ENCODE assay signal across 1 cellular context in the genomic region with DNA sequence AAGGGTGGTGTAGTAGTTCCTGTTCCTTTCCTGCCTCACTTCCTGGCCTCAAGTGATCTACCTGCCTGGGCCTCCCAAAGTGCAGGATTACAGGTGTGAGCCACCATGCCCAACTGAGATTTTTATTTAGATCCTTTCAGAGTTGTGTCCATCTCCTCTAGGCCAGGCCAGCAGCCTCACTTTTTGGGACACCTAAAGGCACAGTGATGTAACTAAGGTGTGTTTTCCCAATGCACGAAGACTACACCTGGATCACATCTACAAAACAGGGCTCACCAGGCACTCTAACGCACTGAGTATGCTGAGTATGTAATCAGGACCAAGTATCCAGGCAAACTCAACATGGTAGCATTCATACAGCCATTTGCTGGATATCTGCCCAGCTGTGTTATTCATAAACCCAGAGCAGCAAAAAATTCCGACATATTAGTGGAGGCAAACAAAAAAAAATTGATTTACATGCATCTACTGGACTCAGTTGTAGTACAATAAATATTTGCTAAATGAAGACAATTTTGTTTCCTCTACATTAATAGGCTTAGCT.
TF ChIP-seq lines count a peak whose summit lies in the region.

No MANE protein-coding gene starts in this region.

TF ChIP-seq in HepG2, 621 proteins besides CTCF, POLR2A, EP300 and RAD21:
- TF ChIP-seq, protein P1, sequence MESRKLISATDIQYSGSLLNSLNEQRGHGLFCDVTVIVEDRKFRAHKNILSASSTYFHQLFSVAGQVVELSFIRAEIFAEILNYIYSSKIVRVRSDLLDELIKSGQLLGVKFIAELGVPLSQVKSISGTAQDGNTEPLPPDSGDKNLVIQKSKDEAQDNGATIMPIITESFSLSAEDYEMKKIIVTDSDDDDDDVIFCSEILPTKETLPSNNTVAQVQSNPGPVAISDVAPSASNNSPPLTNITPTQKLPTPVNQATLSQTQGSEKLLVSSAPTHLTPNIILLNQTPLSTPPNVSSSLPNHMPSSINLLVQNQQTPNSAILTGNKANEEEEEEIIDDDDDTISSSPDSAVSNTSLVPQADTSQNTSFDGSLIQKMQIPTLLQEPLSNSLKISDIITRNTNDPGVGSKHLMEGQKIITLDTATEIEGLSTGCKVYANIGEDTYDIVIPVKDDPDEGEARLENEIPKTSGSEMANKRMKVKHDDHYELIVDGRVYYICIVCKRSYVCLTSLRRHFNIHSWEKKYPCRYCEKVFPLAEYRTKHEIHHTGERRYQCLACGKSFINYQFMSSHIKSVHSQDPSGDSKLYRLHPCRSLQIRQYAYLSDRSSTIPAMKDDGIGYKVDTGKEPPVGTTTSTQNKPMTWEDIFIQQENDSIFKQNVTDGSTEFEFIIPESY (CRISPR knock-in tag; IDR thresholded peaks at IDR 0.05) = no peak
- TF ChIP-seq POLR2AphosphoS2 (IDR thresholded peaks at IDR 0.05; ENCODE audit: low read depth, low read length) (0 out of 2 replicates have a peak, but pooled peaks have one; percentile 55), RBM22 (optimal IDR thresholded peaks at IDR 0.05; ENCODE audit: low read length) (peak; percentile 48)
- TF ChIP-seq, protein P2, sequence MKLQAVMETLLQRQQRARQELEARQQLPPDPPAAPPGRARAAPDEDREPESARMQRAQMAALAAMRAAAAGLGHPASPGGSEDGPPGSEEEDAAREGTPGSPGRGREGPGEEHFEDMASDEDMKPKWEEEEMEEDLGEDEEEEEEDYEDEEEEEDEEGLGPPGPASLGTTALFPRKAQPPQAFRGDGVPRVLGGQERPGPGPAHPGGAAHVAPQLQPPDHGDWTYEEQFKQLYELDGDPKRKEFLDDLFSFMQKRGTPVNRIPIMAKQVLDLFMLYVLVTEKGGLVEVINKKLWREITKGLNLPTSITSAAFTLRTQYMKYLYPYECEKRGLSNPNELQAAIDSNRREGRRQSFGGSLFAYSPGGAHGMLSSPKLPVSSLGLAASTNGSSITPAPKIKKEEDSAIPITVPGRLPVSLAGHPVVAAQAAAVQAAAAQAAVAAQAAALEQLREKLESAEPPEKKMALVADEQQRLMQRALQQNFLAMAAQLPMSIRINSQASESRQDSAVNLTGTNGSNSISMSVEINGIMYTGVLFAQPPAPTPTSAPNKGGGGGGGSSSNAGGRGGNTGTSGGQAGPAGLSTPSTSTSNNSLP (IDR thresholded peaks at IDR 0.05; ENCODE audit: low read depth, low read length) = 0 out of 2 replicates have a peak, but pooled peaks have one; percentile 18
